Comparison of ENCODE assay signal across 9 cellular contexts in the genomic region with DNA sequence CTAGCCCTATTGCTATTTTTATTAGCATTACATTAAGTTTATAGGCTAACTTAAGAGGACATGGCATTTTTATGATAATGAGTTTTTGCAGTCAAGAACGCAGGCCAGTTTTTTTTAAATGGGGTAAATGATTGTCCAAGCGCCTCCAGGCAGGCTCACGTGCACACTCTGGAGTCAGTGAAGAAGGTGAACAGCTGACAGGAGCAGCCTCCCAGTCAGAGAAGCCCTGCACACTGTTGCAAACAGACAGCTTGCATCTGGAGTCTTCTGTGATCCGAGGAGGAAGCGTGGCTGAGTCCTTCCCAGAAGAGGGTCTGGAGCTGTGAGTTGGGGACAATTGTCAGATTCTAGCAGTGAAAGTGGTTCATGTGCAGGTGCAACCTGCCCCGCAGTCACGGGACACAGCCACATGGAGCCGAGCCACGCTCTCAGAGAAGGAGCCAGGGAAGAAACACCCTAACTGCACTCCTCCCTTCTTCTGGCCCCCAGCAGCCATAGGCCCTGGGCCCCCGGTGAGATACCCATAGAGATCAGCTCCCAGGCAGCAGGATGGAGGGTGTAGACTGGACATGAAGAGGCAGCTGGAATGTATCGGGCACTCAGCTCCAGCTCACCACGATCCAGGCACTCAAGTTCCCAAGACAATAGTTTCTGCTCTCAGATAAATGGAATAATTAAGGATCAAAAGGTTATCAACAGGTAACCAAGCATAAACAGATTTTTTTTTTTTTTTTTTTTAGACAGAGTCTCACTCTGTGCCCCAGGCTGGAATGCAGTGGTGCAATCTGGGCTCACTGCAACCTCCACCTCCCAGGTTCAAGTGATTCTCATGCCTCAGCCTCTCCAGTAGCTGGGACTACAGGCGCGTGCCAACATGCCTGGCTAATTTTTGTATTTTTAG. TPM values are rescaled to one million over a fixed set of nuclear protein-coding genes. Genes with fewer than 3 reads are reported as not detected.
DNase-seq lines count a peak whose midpoint lies in the region; ATAC-seq and TF ChIP-seq lines count a peak whose summit lies in the region.
"Had no signal": no experiment of that assay in that cellular context is flagged by ENCODE, and none has a peak within 500 bp of the region (broad histone marks: within the 10 kb centered on the region; RNA-seq: fewer than 3 reads in every experiment).

No MANE protein-coding gene starts in this region.

- H3K4me1 ChIP-seq in endocrine pancreas (ENCODE audit: control insufficient read depth, insufficient read depth, low read length), result no peaks in the 10 kb centered on the region
- H3K4me1 ChIP-seq in uterus, result peaks cover 3 to 4% of the 10 kb centered on the region in 2 donors

- no peak for TF ChIP-seq POLR2A in uterus (IDR thresholded peaks at IDR 0.05)

- intact Hi-C loops in Right ventricle myocardium inferior (cut with DNase I) (no loop called here), Right ventricle myocardium superior (cut with DNase I) (no loop called here), uterus (cut with DNase I; ENCODE audit: low total_unique reads) (no loop called here)

- H3K4me3 ChIP-seq in endocrine pancreas (ENCODE audit: control insufficient read depth, insufficient read depth, low read length), result no peak overlapping the region
- no peak overlapping the region for H3K4me3 ChIP-seq in uterus

- H3K27me3 ChIP-seq in endocrine pancreas (ENCODE audit: control insufficient read depth, insufficient read depth, low read length) (no peaks in the 10 kb centered on the region), uterus (no peaks in the 10 kb centered on the region)

- DNase-seq in Right ventricle myocardium inferior (ENCODE audit: missing footprints), result no peak
- no peak for DNase-seq in Right ventricle myocardium superior
- peak; percentile 79 for DNase-seq in mucosa of gallbladder (ENCODE audit: low spot score)
- peak in 1 of 2 donors; percentile 61 for DNase-seq in uterus
- no peak for DNase-seq in COR-L47 (lab: John Stamatoyannopoulos, UW)
- DNase-seq in activated CD8-positive, alpha-beta memory T cell treated with anti-CD3 and anti-CD28 coated beads, Interleukin-2, amount 50 U/mL, for 4 hours, result no peak
- DNase-seq: NCI-H1930 had no signal

- H3K9me3 ChIP-seq in endocrine pancreas (ENCODE audit: control insufficient read depth, low read length) (no peaks in the 10 kb centered on the region), uterus (no peaks in the 10 kb centered on the region)

- no peaks in the 10 kb centered on the region for H3K36me3 ChIP-seq in endocrine pancreas (ENCODE audit: control insufficient read depth, insufficient read depth, low read length)
- H3K36me3 ChIP-seq in uterus, result no peaks in the 10 kb centered on the region

- H3K9ac ChIP-seq in endocrine pancreas (ENCODE audit: control insufficient read depth, insufficient read depth, low read length), result peak overlapping the region; percentile 10

- TF ChIP-seq CTCF in uterus (IDR thresholded peaks at IDR 0.05), result peak in 1 of 4 experiments; percentile 5

- ATAC-seq in Right ventricle myocardium inferior, result peak; percentile 29
- ATAC-seq in Right ventricle myocardium superior (ENCODE audit: poor library complexity), result no peak
- no peak for ATAC-seq in GM19397 (IDR thresholded peaks at IDR 0.05; ENCODE audit: unreplicated experiment)

- H3K27ac ChIP-seq in uterus, result peak overlapping the region; percentile 42 to 52

RNA-seq across cellular contexts. Expression of a gene that starts 26.4 kb away (rescaled TPM):
- total RNA-seq in Right ventricle myocardium inferior (85.4 TPM), Right ventricle myocardium superior (72.6 TPM), mucosa of gallbladder (431 TPM), uterus (100 to 1,000 TPM in 3 of 4 donors, 10 to 100 TPM in 1; 96.5 to 170 (median 117) TPM)
